Comparison of ENCODE assay signal across 8 cellular contexts in genomic region chr2:69644506-69644979, GRCh38. TPM values are rescaled to one million over a fixed set of nuclear protein-coding genes. Genes with fewer than 3 reads are reported as not detected.
DNase-seq lines count a peak whose midpoint lies in the region; TF ChIP-seq lines count a peak whose summit lies in the region.

No MANE protein-coding gene starts in this region.

- H3K27ac ChIP-seq in KMS-11: peak overlapping the region; percentile 89
- peak overlapping the region; percentile 97 to 99 for H3K27ac ChIP-seq in coronary artery
- peak overlapping the region; percentile 94 for H3K27ac ChIP-seq in muscle layer of colon (ENCODE audit: low read depth, low read length)

- H2AFZ ChIP-seq in KMS-11 (ENCODE audit: low read depth): peak overlapping the region; percentile 82

- peaks cover 69% of the 10 kb centered on the region for H3K4me1 ChIP-seq in KMS-11 (ENCODE audit: low read depth, poor library complexity, severe bottlenecking)
- H3K4me1 ChIP-seq in muscle layer of colon (ENCODE audit: insufficient read depth, low read length): peaks cover 34% of the 10 kb centered on the region

- H3K79me2 ChIP-seq in KMS-11 (ENCODE audit: insufficient read depth, low read depth): peaks cover 34% of the 10 kb centered on the region; the same call in 1 of the 2 replicates

- in situ Hi-C loops in GM13976 (cut with MboI; ENCODE audit: low sequenced_read_pairs, unreplicated experiment): no loop called here

- H3K9ac ChIP-seq in KMS-11: peak overlapping the region; percentile 83
- peak overlapping the region; percentile 78 for H3K9ac ChIP-seq in muscle layer of colon (ENCODE audit: low read length)

- CTCF ChIA-PET in BJ (lab: Yijun Ruan, JAX): interaction anchor here (0.9 to 1.3 kb wide), 3 partner anchors 24 to 59 kb away, joined by 3 to 4 read pairs (median 3); no protein-coding TSS in a partner anchor

- H3K4me3 ChIP-seq in BJ (ENCODE audit: low read depth, low read length): peak overlapping the region; percentile 93
- no peak overlapping the region for H3K4me3 ChIP-seq in KMS-11 (IDR thresholded peaks at IDR 0.05; ENCODE audit: insufficient read depth, low read depth, low read length)
- H3K4me3 ChIP-seq in coronary artery: peak overlapping the region; percentile 94
- H3K4me3 ChIP-seq in muscle layer of colon (ENCODE audit: low read depth in 1 of 2, low read length in 2 of 2): peak overlapping the region; percentile 81 to 85

- H3K4me2 ChIP-seq in KMS-11: peak overlapping the region; percentile 84

- DNase-seq in BJ (ENCODE audit: low read depth) (no peak), coronary artery (ENCODE audit: low spot score) (no peak), GM13976 (ENCODE audit: low spot score) (no peak), NCI-H2029 (lab: John Stamatoyannopoulos, UW) (no peak), NCI-H774 (lab: John Stamatoyannopoulos, UW) (no peak)
- no peak for DNase-seq in stimulated activated CD4-positive, alpha-beta T cell treated with anti-CD3 and anti-CD28 coated beads, Interleukin-4, amount 100 ng/mL, for 1 hour

- no peaks in the 10 kb centered on the region for H4K20me1 ChIP-seq in KMS-11 (ENCODE audit: insufficient read depth)

- POLR2A ChIA-PET in BJ (lab: Charles Lee): no interaction called here

- H3K27me3 ChIP-seq in BJ (ENCODE audit: control insufficient read depth, insufficient read depth, low read length): no peaks in the 10 kb centered on the region
- no peaks in the 10 kb centered on the region for H3K27me3 ChIP-seq in KMS-11 (ENCODE audit: insufficient read depth, low read depth)
- H3K27me3 ChIP-seq in muscle layer of colon (ENCODE audit: control insufficient read depth in 1 of 2, insufficient read depth in 2 of 2, low read length in 2 of 2): no peaks in the 10 kb centered on the region

- H3K9me3 ChIP-seq in muscle layer of colon (ENCODE audit: low read length): no peaks in the 10 kb centered on the region

- TF ChIP-seq CTCF in BJ (IDR thresholded peaks at IDR 0.05; ENCODE audit: insufficient read depth, low read depth, low read length) (no peak), KMS-11 (conservative IDR thresholded peaks at IDR 0.05; ENCODE audit: low read depth, low read length) (no peak), coronary artery (IDR thresholded peaks at IDR 0.05) (no peak), GM13976 (IDR thresholded peaks at IDR 0.05; ENCODE audit: borderline replicate concordance, control extremely low read depth, extremely low read depth, insufficient read depth, missing control alignments) (no peak)

- H3K36me3 ChIP-seq in BJ (ENCODE audit: control insufficient read depth, insufficient read depth, low read length): no peaks in the 10 kb centered on the region
- H3K36me3 ChIP-seq in KMS-11 (ENCODE audit: insufficient read depth): no peaks in the 10 kb centered on the region
- no peaks in the 10 kb centered on the region for H3K36me3 ChIP-seq in muscle layer of colon (ENCODE audit: insufficient read depth, low read length)

RNA-seq across cellular contexts. Expression of gene AAK1, which starts 1.0 kb away (rescaled TPM):
- polyA plus RNA-seq in BJ (2011; rRNA removed): 23.3 and 26.1 TPM in 2 replicates
- polyA minus RNA-seq in BJ (2011; rRNA and poly(A)+ RNA removed): 26.4 and 49.4 TPM in 2 replicates
